Comparison of ENCODE assay signal across 17 cellular contexts in genomic region chr3:157922614-157923013, GRCh38.
A peak's percentile ranks its signal among the peaks of the same experiment; 100 is the strongest.
DNase-seq lines count a peak whose midpoint lies in the region; ATAC-seq, FAIRE-seq and TF ChIP-seq lines count a peak whose summit lies in the region.
"Had no signal": no experiment of that assay in that cellular context is flagged by ENCODE, and none has a peak within 500 bp of the region (broad histone marks: within the 10 kb centered on the region; RNA-seq: fewer than 3 reads in every experiment).

No MANE protein-coding gene starts in this region.

- H3K4me3 ChIP-seq in GM12878 (no peak overlapping the region), dorsolateral prefrontal cortex (no peak overlapping the region), colonic mucosa (no peak overlapping the region)
- H3K4me3 ChIP-seq: mucosa of descending colon had no signal

- peak; percentile 72 for ATAC-seq in GM18909 (IDR thresholded peaks at IDR 0.05; ENCODE audit: poor library complexity, unreplicated experiment)
- ATAC-seq in GM21526 (IDR thresholded peaks at IDR 0.05; ENCODE audit: low FRiP score, unreplicated experiment), result peak; percentile 75
- ATAC-seq in HG03039 (IDR thresholded peaks at IDR 0.05; ENCODE audit: unreplicated experiment), result peak; percentile 61
- ATAC-seq in GM12878, result peak; percentile 93
- ATAC-seq: activated CD8-positive, alpha-beta T cell treated with anti-CD3 and anti-CD28 coated beads for 36 hours; activated T-cell treated with anti-CD3 and anti-CD28 coated beads, Interleukin-2, amount 50 U/mL, for 4 hours; left lobe of liver; mucosa of descending colon had no signal

- WGBS in GM12878 (ENCODE audit: insufficient coverage, insufficient replicate concordance, low lambda C conversion rate, missing lambda C conversion rate), result 47% methylated on average over 1 of the region's 1 CpG

- SMC1A ChIA-PET in GM12878 (lab: Charles Lee; ENCODE audit: uncharacterized antibody, unreplicated experiment), result interaction anchor here (0.9 kb wide), 1 partner anchor 178 kb away, joined by 3 read pairs; no protein-coding TSS in a partner anchor

- H3K4me1 ChIP-seq in GM12878 (ENCODE audit: control insufficient read depth, insufficient read depth, low read length) (no peaks in the 10 kb centered on the region), colonic mucosa (no peaks in the 10 kb centered on the region)

- no TSS peak for BruUV-seq in GM12878 (replicated peaks; lab: Mats Ljungman, UMichigan)

- H3K79me2 ChIP-seq in GM12878 (ENCODE audit: control insufficient read depth, insufficient read depth, low read length), result no peaks in the 10 kb centered on the region

- H3K36me3 ChIP-seq in GM12878 (ENCODE audit: control insufficient read depth in 2 of 2, insufficient read depth in 2 of 2, low read length in 1 of 2) (no peaks in the 10 kb centered on the region), colonic mucosa (no peaks in the 10 kb centered on the region)

- in situ Hi-C loops in GM12878 (cut with MboI), result no loop called here

- no peak for TF ChIP-seq EP300 in GM12878 (IDR thresholded peaks at IDR 0.05; ENCODE audit: borderline replicate concordance in 1 of 2, control insufficient read depth in 1 of 2, low read depth in 2 of 2, low read length in 2 of 2)

- DNase-seq in GM12878 (ENCODE audit: low read depth, low spot score) (peak; percentile 12), anterior cingulate cortex (lab: John Stamatoyannopoulos, UW) (no peak), dorsolateral prefrontal cortex (no peak), colonic mucosa (no peak)
- DNase-seq: activated CD8-positive, alpha-beta T cell treated with anti-CD3 and anti-CD28 coated beads for 36 hours; activated T-cell treated with anti-CD3 and anti-CD28 coated beads, Interleukin-2, amount 50 U/mL, for 4 hours; mucosa of descending colon; NCI-H510A treated with DMSO at 0.1 percent for 48 hours; stimulated activated CD4-positive, alpha-beta T cell treated with anti-CD3 and anti-CD28 coated beads, Interleukin-12 subunit alpha, Interleukin-12 subunit beta, amount 100 ng/mL, for 4 hours; stimulated activated naive CD4-positive, alpha-beta T cell treated with Interleukin-2 at 50 U/mL for 16 hours; T-helper 1 cell had no signal

- H3K27ac ChIP-seq in GM12878 (ENCODE audit: control insufficient read depth, insufficient read depth), result no peak overlapping the region
- H3K27ac ChIP-seq in dorsolateral prefrontal cortex, result no peak overlapping the region
- H3K27ac ChIP-seq in colonic mucosa, result no peak overlapping the region
- H3K27ac ChIP-seq: VCaP had no signal

- H3K27me3 ChIP-seq in GM12878 (replicated peaks in 1 of 2; ENCODE audit: control insufficient read depth in 2 of 2, insufficient read depth in 2 of 2, low read length in 1 of 2), result no peaks in the 10 kb centered on the region
- peaks cover 0 to 7% (median 0%) of the 10 kb centered on the region in 45 donors for H3K27me3 ChIP-seq in dorsolateral prefrontal cortex
- no peaks in the 10 kb centered on the region for H3K27me3 ChIP-seq in colonic mucosa

- H3K9ac ChIP-seq in GM12878 (ENCODE audit: control insufficient read depth, insufficient read depth, low read length) (no peak overlapping the region), colonic mucosa (ENCODE audit: low read depth in 2 of 2, low read length in 2 of 2) (no peak overlapping the region)

- no peak for TF ChIP-seq POLR2A in GM12878 (IDR thresholded peaks at IDR 0.05; ENCODE audit: low read depth, low read length)

- no peak for FAIRE-seq in GM12878 (lab: Jason Lieb, UNC)
- FAIRE-seq: bronchial epithelial cell had no signal

- CTCF ChIA-PET in GM12878 (lab: Yijun Ruan, JAX), result interaction anchor here (0.9 to 1.1 kb wide), 2 partner anchors 8 to 33 kb away, joined by 3 read pairs; no protein-coding TSS in a partner anchor

- intact Hi-C loops in GM12878 (cut with micrococcal nuclease; ENCODE audit: unreplicated experiment), result no loop called here
- intact Hi-C loops in dorsolateral prefrontal cortex (cut with DNase I), result no loop called here
- intact Hi-C loops in colonic mucosa (cut with DNase I), result no loop called here

- POLR2A ChIA-PET in GM12878 (lab: Charles Lee), result no interaction called here

- TF ChIP-seq CTCF in GM12878 (IDR thresholded peaks at IDR 0.05 in 2 of 3, conservative IDR thresholded peaks at IDR 0.05 in 1 of 3; ENCODE audit: control insufficient read depth in 2 of 3, extremely low read depth in 1 of 3, insufficient read depth in 1 of 3, low read depth in 3 of 3, low read length in 3 of 3), result no peak
- TF ChIP-seq CTCF in dorsolateral prefrontal cortex (IDR thresholded peaks at IDR 0.05 in 54 of 56, conservative IDR thresholded peaks at IDR 0.05 in 2 of 56; ENCODE audit: low read depth in 1 of 56, partially characterized antibody in 56 of 56), result no peak
- no peak for TF ChIP-seq CTCF in colonic mucosa (IDR thresholded peaks at IDR 0.05)

- H2AFZ ChIP-seq in GM12878 (ENCODE audit: control insufficient read depth, low read depth, low read length), result no peak overlapping the region

- H3K9me3 ChIP-seq in GM12878 (replicated peaks; ENCODE audit: control insufficient read depth, insufficient read depth, low read length), result no peaks in the 10 kb centered on the region
- H3K9me3 ChIP-seq in colonic mucosa, result no peaks in the 10 kb centered on the region
- H3K9me3 ChIP-seq: mucosa of descending colon had no signal

- no peaks in the 10 kb centered on the region for H4K20me1 ChIP-seq in GM12878 (ENCODE audit: control insufficient read depth, insufficient read depth)

- RAD21 ChIA-PET in GM12878 (lab: Charles Lee; ENCODE audit: unreplicated experiment), result interaction anchor here (1.3 kb wide), 1 partner anchor 512 kb away, joined by 3 read pairs; no protein-coding TSS in a partner anchor

- TF ChIP-seq RAD21 in GM12878 (IDR thresholded peaks at IDR 0.05; ENCODE audit: insufficient read depth, low read depth, low read length), result no peak

- H3K4me2 ChIP-seq in GM12878 (ENCODE audit: control insufficient read depth, insufficient read depth), result no peak overlapping the region

TF ChIP-seq in GM12878, 131 proteins besides CTCF, POLR2A, EP300 and RAD21:
- TF ChIP-seq BCL11A (IDR thresholded peaks at IDR 0.05; ENCODE audit: low read depth, low read length) (no peak), PKNOX1 (IDR thresholded peaks at IDR 0.05) (peak; percentile 88), BHLHE40 (IDR thresholded peaks at IDR 0.05; ENCODE audit: borderline replicate concordance in 1 of 2, low read depth in 2 of 2, low read length in 1 of 2) (no peak), RELB (IDR thresholded peaks at IDR 0.05; ENCODE audit: low read depth) (no peak), HDGF (IDR thresholded peaks at IDR 0.05) (no peak), PAX8 (IDR thresholded peaks at IDR 0.05) (no peak), IRF5 (IDR thresholded peaks at IDR 0.05; ENCODE audit: borderline replicate concordance) (no peak), MLLT1 (IDR thresholded peaks at IDR 0.05) (no peak)
TF ChIP-seq in GM12878: peak in this region for 1.
